In genomic region chr1:184385863-184386262, GRCh38 we compare ENCODE assay signal across 10 cellular contexts. TPM values are rescaled to one million over a fixed set of nuclear protein-coding genes. Genes with fewer than 3 reads are reported as not detected.
DNase-seq lines count a peak whose midpoint lies in the region; ATAC-seq, FAIRE-seq and TF ChIP-seq lines count a peak whose summit lies in the region.
"Had no signal": no experiment of that assay in that cellular context is flagged by ENCODE, and none has a peak within 500 bp of the region (broad histone marks: within the 10 kb centered on the region; RNA-seq: fewer than 3 reads in every experiment).

No MANE protein-coding gene starts in this region.

- no peak for TF ChIP-seq CTCF in GM12878 (IDR thresholded peaks at IDR 0.05 in 2 of 3, conservative IDR thresholded peaks at IDR 0.05 in 1 of 3; ENCODE audit: control insufficient read depth in 2 of 3, extremely low read depth in 1 of 3, insufficient read depth in 1 of 3, low read depth in 3 of 3, low read length in 3 of 3)
- no peak for TF ChIP-seq CTCF in right lobe of liver (IDR thresholded peaks at IDR 0.05)
- no peak for TF ChIP-seq CTCF in tibial artery (IDR thresholded peaks at IDR 0.05)

- no peaks in the 10 kb centered on the region for H3K9me3 Mint-ChIP-seq in activated T-cell treated with anti-CD3 and anti-CD28 coated beads, Interleukin-2, amount 50 U/mL, for 72 hours

- H3K36me3 ChIP-seq in GM12878 (ENCODE audit: control insufficient read depth in 2 of 2, insufficient read depth in 2 of 2, low read length in 1 of 2): no peaks in the 10 kb centered on the region
- H3K36me3 ChIP-seq in right lobe of liver: no peaks in the 10 kb centered on the region
- no peaks in the 10 kb centered on the region for H3K36me3 ChIP-seq in tibial artery

- POLR2A ChIA-PET in GM12878 (lab: Charles Lee): no interaction called here

- DNase-seq in activated T-cell treated with anti-CD3 and anti-CD28 coated beads, Interleukin-2, amount 50 U/mL, for 72 hours: no peak
- no peak for DNase-seq in activated T-cell treated with anti-CD3 and anti-CD28 coated beads for 4 hours
- DNase-seq in GM12878 (ENCODE audit: low read depth, low spot score): no peak
- DNase-seq in right lobe of liver: no peak
- no peak for DNase-seq in tibial artery
- DNase-seq in NCI-H1417 (lab: John Stamatoyannopoulos, UW): no peak
- DNase-seq in UCSD-AML1 (lab: John Stamatoyannopoulos, UW; ENCODE audit: unreplicated experiment): no peak
- DNase-seq in GM19240 (ENCODE audit: insufficient read length, low spot score): no peak
- DNase-seq: NCI-H1436 had no signal

- no peaks in the 10 kb centered on the region for H4K20me1 ChIP-seq in GM12878 (ENCODE audit: control insufficient read depth, insufficient read depth)

- peak overlapping the region; percentile 68 to 97 for H3K4me3 Mint-ChIP-seq in activated T-cell treated with anti-CD3 and anti-CD28 coated beads, Interleukin-2, amount 50 U/mL, for 72 hours

- H3K27ac Mint-ChIP-seq in activated T-cell treated with anti-CD3 and anti-CD28 coated beads, Interleukin-2, amount 50 U/mL, for 72 hours: no peak overlapping the region

- RAD21 ChIA-PET in GM12878 (lab: Charles Lee; ENCODE audit: unreplicated experiment): no interaction called here

- H3K9ac ChIP-seq in GM12878 (ENCODE audit: control insufficient read depth, insufficient read depth, low read length): peak overlapping the region; percentile 14; the same call in 1 of the 2 replicates

- H3K27me3 Mint-ChIP-seq in activated T-cell treated with anti-CD3 and anti-CD28 coated beads, Interleukin-2, amount 50 U/mL, for 72 hours (ENCODE audit: low read depth): peaks cover 74% of the 10 kb centered on the region

- peaks cover 20% of the 10 kb centered on the region for H3K4me1 Mint-ChIP-seq in activated T-cell treated with anti-CD3 and anti-CD28 coated beads, Interleukin-2, amount 50 U/mL, for 72 hours (ENCODE audit: low read depth)

- H3K4me3 ChIP-seq in GM12878 (no peak overlapping the region; the same call in 1 of the 2 replicates), right lobe of liver (peak overlapping the region; percentile 59 to 81 (median 77)), tibial artery (peak overlapping the region; percentile 91 to 98)

- H3K27ac ChIP-seq in GM12878 (ENCODE audit: control insufficient read depth, insufficient read depth) (no peak overlapping the region), right lobe of liver (peak overlapping the region in 1 of 3 donors; percentile 42), tibial artery (peak overlapping the region; percentile 81 to 87)

- no peaks in the 10 kb centered on the region for H3K79me2 ChIP-seq in GM12878 (ENCODE audit: control insufficient read depth, insufficient read depth, low read length)

- no peak for ATAC-seq in activated T-cell treated with anti-CD3 and anti-CD28 coated beads, Interleukin-2, amount 50 U/mL, for 72 hours (replicated peaks in 1 of 2)
- no peak for ATAC-seq in GM12878
- no peak for ATAC-seq in right lobe of liver

- peak overlapping the region; percentile 76 for H3K4me2 ChIP-seq in GM12878 (ENCODE audit: control insufficient read depth, insufficient read depth)

- in situ Hi-C loops in GM12878 (cut with MboI): no loop called here

- H3K36me3 Mint-ChIP-seq in activated T-cell treated with anti-CD3 and anti-CD28 coated beads, Interleukin-2, amount 50 U/mL, for 72 hours (ENCODE audit: insufficient read depth in 2 of 2): peaks cover 0 to 3% of the 10 kb centered on the region in 2 donors

- TF ChIP-seq RAD21 in GM12878 (IDR thresholded peaks at IDR 0.05; ENCODE audit: insufficient read depth, low read depth, low read length): no peak

- TF ChIP-seq POLR2A in GM12878 (IDR thresholded peaks at IDR 0.05; ENCODE audit: low read depth, low read length): no peak
- TF ChIP-seq POLR2A in right lobe of liver (IDR thresholded peaks at IDR 0.05): no peak

- TF ChIP-seq EP300 in GM12878 (IDR thresholded peaks at IDR 0.05; ENCODE audit: borderline replicate concordance in 1 of 2, control insufficient read depth in 1 of 2, low read depth in 2 of 2, low read length in 2 of 2): no peak

- CTCF ChIA-PET in GM12878 (lab: Yijun Ruan, JAX): no interaction called here

- peaks cover 4 to 13% of the 10 kb centered on the region in 2 experiments for H3K27me3 ChIP-seq in GM12878 (replicated peaks in 1 of 2; ENCODE audit: control insufficient read depth in 2 of 2, insufficient read depth in 2 of 2, low read length in 1 of 2)
- no peaks in the 10 kb centered on the region for H3K27me3 ChIP-seq in right lobe of liver
- H3K27me3 ChIP-seq in tibial artery: no peaks in the 10 kb centered on the region

- H3K9me3 ChIP-seq in GM12878 (replicated peaks; ENCODE audit: control insufficient read depth, insufficient read depth, low read length) (no peaks in the 10 kb centered on the region), right lobe of liver (no peaks in the 10 kb centered on the region), tibial artery (no peaks in the 10 kb centered on the region)

- WGBS in GM12878 (ENCODE audit: insufficient coverage, insufficient replicate concordance, low lambda C conversion rate, missing lambda C conversion rate): 69% methylated on average over 11 of the region's 11 CpGs
- 60% methylated on average over 11 of the region's 11 CpGs for WGBS in right lobe of liver (ENCODE audit: insufficient coverage, low coverage, low lambda C conversion rate, missing lambda C conversion rate)

- no TSS peak for BruUV-seq in GM12878 (replicated peaks; lab: Mats Ljungman, UMichigan)

- H2AFZ ChIP-seq in GM12878 (ENCODE audit: control insufficient read depth, low read depth, low read length): peak overlapping the region; percentile 62

- H3K4me1 ChIP-seq in GM12878 (ENCODE audit: control insufficient read depth, insufficient read depth, low read length) (no peaks in the 10 kb centered on the region; the same call in 1 of the 2 replicates), right lobe of liver (peaks cover 0 to 1% (median 0%) of the 10 kb centered on the region in 4 donors), tibial artery (peaks cover 0 to 13% (median 8%) of the 10 kb centered on the region in 4 donors)

- intact Hi-C loops in GM12878 (cut with micrococcal nuclease; ENCODE audit: unreplicated experiment) (no loop called here), right lobe of liver (cut with DNase I) (no loop called here), tibial artery (cut with DNase I; ENCODE audit: low total_unique reads) (loop anchor here (10.0 kb wide), 1 partner anchor 279 kb away; no protein-coding TSS in a partner anchor)

- SMC1A ChIA-PET in GM12878 (lab: Charles Lee; ENCODE audit: uncharacterized antibody, unreplicated experiment): no interaction called here

- FAIRE-seq in GM12878 (lab: Jason Lieb, UNC): peak; percentile 13
- FAIRE-seq: G401.6 had no signal

TF ChIP-seq in GM12878, 131 proteins besides CTCF, POLR2A, EP300 and RAD21 (continues in another document):
- TF ChIP-seq ZSCAN29 (IDR thresholded peaks at IDR 0.05): no peak
- TF ChIP-seq TBL1XR1 (IDR thresholded peaks at IDR 0.05; ENCODE audit: low read depth, low read length): no peak
- no peak for TF ChIP-seq CEBPZ (IDR thresholded peaks at IDR 0.05; ENCODE audit: low read depth, low read length)
- TF ChIP-seq NBN (IDR thresholded peaks at IDR 0.05): no peak
- no peak for TF ChIP-seq STAT3 (IDR thresholded peaks at IDR 0.05; ENCODE audit: low read depth, low read length)
- TF ChIP-seq FOS (IDR thresholded peaks at IDR 0.05; ENCODE audit: borderline replicate concordance, extremely low read depth, insufficient read length): no peak

RNA-seq across cellular contexts. Expression of gene C1orf21, which starts 1.0 kb away (rescaled TPM):
- total RNA-seq in activated T-cell treated with anti-CD3 and anti-CD28 coated beads, Interleukin-2, amount 50 U/mL, for 72 hours: 1 to 10 TPM; 3.0 to 4.6 TPM
- total RNA-seq in GM12878 (2013; cell fraction: nucleolus; rRNA removed): 1.0 and 2.2 TPM in 2 replicates
- 0.05 and 0.17 TPM in 2 replicates for total RNA-seq in GM12878 (2014; rRNA removed)
- total RNA-seq in GM12878 (2014; rRNA removed; fragmentation: Illumina TruSeq; extraction: Trizol): 0.09 TPM in 2 replicates
- 0.03 and 0.05 TPM in 2 replicates for total RNA-seq in GM12878 (2021)
- polyA plus RNA-seq in GM12878 (2011; ENCODE audit: low read depth): 0.22 TPM
- polyA plus RNA-seq in GM12878 (2011; rRNA removed): 1.6 and 2.4 TPM in 2 replicates
- polyA plus RNA-seq in GM12878 (2011; cell fraction: cytosol; rRNA removed): 0.27 and 0.43 TPM in 2 replicates
- polyA plus RNA-seq in GM12878 (2011; cell fraction: nucleus; rRNA removed): 0.16 and 0.24 TPM in 2 replicates
- polyA plus RNA-seq in GM12878 (2012): 0.29 and 0.35 TPM in 2 replicates
- polyA plus RNA-seq in GM12878 (2014; fragmentation: Illumina TruSeq; extraction: Trizol): 0.28 TPM in 1 of 2 replicates, not detected in the other
- polyA plus RNA-seq in GM12878 (2014; fragmentation: Nextera tagmentation; extraction: Ambion mirVana): not detected
- polyA plus RNA-seq in GM12878 (2014; rRNA removed): 0.01 and 0.03 TPM in 2 replicates
- under 1 TPM in 1 of 2 experiments, not detected in 1; 0.19 TPM for polyA plus RNA-seq in GM12878 (2016; fragmentation: Nextera tagmentation; extraction: Ambion mirVana)
- polyA minus RNA-seq in GM12878 (2011; rRNA and poly(A)+ RNA removed): 0.21 and 0.29 TPM in 2 replicates
- not detected in 2 replicates for polyA minus RNA-seq in GM12878 (2011; cell fraction: cytosol; rRNA and poly(A)+ RNA removed)
- 0.19 and 0.60 TPM in 2 replicates for polyA minus RNA-seq in GM12878 (2011; cell fraction: nucleus; rRNA and poly(A)+ RNA removed)
- total RNA-seq in right lobe of liver: 10 to 100 TPM in 4 of 6 experiments, 1 to 10 TPM in 2; 4.3 to 29.2 (median 13.1) TPM
